ENCODE assay signal across 7 cellular contexts in genomic region chr6:3848380-3848779, GRCh38. TPM values are rescaled to one million over a fixed set of nuclear protein-coding genes. Genes with fewer than 3 reads are reported as not detected.
DNase-seq lines count a peak whose midpoint lies in the region; ATAC-seq and TF ChIP-seq lines count a peak whose summit lies in the region.

No MANE protein-coding gene starts in this region.

- H3K27me3 ChIP-seq in right cardiac atrium (ENCODE audit: control insufficient read depth, insufficient read depth) = no peaks in the 10 kb centered on the region
- no peaks in the 10 kb centered on the region for H3K27me3 ChIP-seq in spleen (replicated peaks in 1 of 7)
- no peaks in the 10 kb centered on the region for H3K27me3 ChIP-seq in aorta (ENCODE audit: control insufficient read depth in 1 of 2, insufficient read depth in 2 of 2, low read length in 1 of 2)

- intact Hi-C loops in activated CD8-positive, alpha-beta T cell treated with anti-CD3 and anti-CD28 coated beads for 36 hours (cut with micrococcal nuclease) = no loop called here
- intact Hi-C loops in right cardiac atrium (cut with DNase I) = loop anchor here in 1 of 4 donors (10.0 kb wide), 1 partner anchor 86 kb away; no protein-coding TSS in a partner anchor
- intact Hi-C loops in spleen (cut with DNase I; ENCODE audit: low total_unique reads) = no loop called here
- intact Hi-C loops in aorta (cut with DNase I) = loop anchor here (2.0 to 5.0 kb wide), 5 partner anchors 64 to 144 kb away; no protein-coding TSS in a partner anchor

- H3K27ac ChIP-seq in right cardiac atrium (ENCODE audit: low read length) (peak overlapping the region; percentile 32), spleen (peak overlapping the region in 6 of 8 donors; percentile 62 to 81 (median 74)), aorta (ENCODE audit: low read depth in 1 of 2, low read length in 2 of 2) (peak overlapping the region in 1 of 2 donors; percentile 55)

- H3K4me1 ChIP-seq in right cardiac atrium (ENCODE audit: control insufficient read depth, insufficient read depth, low read length) = no peaks in the 10 kb centered on the region
- peaks cover 0 to 40% (median 13%) of the 10 kb centered on the region in 6 donors for H3K4me1 ChIP-seq in spleen
- H3K4me1 ChIP-seq in aorta (ENCODE audit: control insufficient read depth in 1 of 2, insufficient read depth in 2 of 2, low read length in 2 of 2) = peaks cover 0 to 4% of the 10 kb centered on the region in 2 donors

- no peak for ATAC-seq in activated CD8-positive, alpha-beta T cell treated with anti-CD3 and anti-CD28 coated beads for 36 hours
- ATAC-seq in right cardiac atrium (no peak), aorta (ENCODE audit: low FRiP score) (no peak), GM21390 (IDR thresholded peaks at IDR 0.05; ENCODE audit: unreplicated experiment) (no peak)

- H3K27me3 Mint-ChIP-seq in activated CD8-positive, alpha-beta T cell treated with anti-CD3 and anti-CD28 coated beads for 36 hours = no peaks in the 10 kb centered on the region

- H3K36me3 ChIP-seq in spleen (no peaks in the 10 kb centered on the region), aorta (ENCODE audit: control insufficient read depth in 1 of 2, insufficient read depth in 2 of 2, low read length in 1 of 2) (no peaks in the 10 kb centered on the region)

- no peak for TF ChIP-seq CTCF in HFF-Myc (IDR thresholded peaks at IDR 0.05; ENCODE audit: low read depth, low read length, missing control alignments)
- no peak for TF ChIP-seq CTCF in activated CD8-positive, alpha-beta T cell treated with anti-CD3 and anti-CD28 coated beads for 36 hours (IDR thresholded peaks at IDR 0.05)
- no peak for TF ChIP-seq CTCF in spleen (IDR thresholded peaks at IDR 0.05 in 8 of 11, conservative IDR thresholded peaks at IDR 0.05 in 3 of 11)

- peaks cover 2% of the 10 kb centered on the region for H3K9me3 Mint-ChIP-seq in activated CD8-positive, alpha-beta T cell treated with anti-CD3 and anti-CD28 coated beads for 36 hours

- peak overlapping the region; percentile 72 for H3K27ac Mint-ChIP-seq in activated CD8-positive, alpha-beta T cell treated with anti-CD3 and anti-CD28 coated beads for 36 hours

- peaks cover 20% of the 10 kb centered on the region for H3K4me1 Mint-ChIP-seq in activated CD8-positive, alpha-beta T cell treated with anti-CD3 and anti-CD28 coated beads for 36 hours (ENCODE audit: low read depth)

- 85% methylated on average over 9 of the region's 9 CpGs for WGBS in right cardiac atrium
- WGBS in spleen, 5 donors = 70 to 96% (median 86%) methylated on average over 9 of the region's 9 CpGs
- 71 to 75% methylated on average over 9 of the region's 9 CpGs for WGBS in aorta, 2 donors

- peak overlapping the region; percentile 54 for H3K4me3 ChIP-seq in HFF-Myc (replicated peaks; ENCODE audit: low read depth, low read length)
- no peak overlapping the region for H3K4me3 ChIP-seq in right cardiac atrium (ENCODE audit: low read length)
- peak overlapping the region in 5 of 8 donors; percentile 38 to 73 (median 44) for H3K4me3 ChIP-seq in spleen
- H3K4me3 ChIP-seq in aorta (ENCODE audit: low read length in 2 of 2) = no peak overlapping the region

- H3K4me3 Mint-ChIP-seq in activated CD8-positive, alpha-beta T cell treated with anti-CD3 and anti-CD28 coated beads for 36 hours = peak overlapping the region; percentile 60

- peaks cover 7% of the 10 kb centered on the region for H3K36me3 Mint-ChIP-seq in activated CD8-positive, alpha-beta T cell treated with anti-CD3 and anti-CD28 coated beads for 36 hours (ENCODE audit: low read depth)

- CTCF ChIA-PET in activated CD8-positive, alpha-beta T cell treated with anti-CD3 and anti-CD28 coated beads for 36 hours (lab: Charles Lee) = interaction anchor here (0.6 to 5.4 kb wide), 38 partner anchors 7 to 470 kb away, joined by 3 to 33 read pairs (median 4); a partner anchor contains a TSS

- POLR2A ChIA-PET in activated CD8-positive, alpha-beta T cell treated with anti-CD3 and anti-CD28 coated beads for 36 hours (lab: Charles Lee) = interaction anchor here (1.0 to 1.4 kb wide), 4 partner anchors 9 to 171 kb away, joined by 3 to 11 read pairs (median 4); no protein-coding TSS in a partner anchor

- no peak for TF ChIP-seq POLR2A in spleen (IDR thresholded peaks at IDR 0.05)

- DNase-seq in HFF-Myc (ENCODE audit: extremely low read depth, low read depth) (no peak), right cardiac atrium (no peak), spleen (no peak), aorta (no peak), activated gamma-delta T cell treated with Interleukin-2 at 50 U/mL for 16 hours (no peak)
- no peak for DNase-seq in activated CD8-positive, alpha-beta T cell treated with anti-CD3 and anti-CD28 coated beads for 36 hours

- H3K9me3 ChIP-seq in right cardiac atrium (ENCODE audit: control insufficient read depth, low read length) = no peaks in the 10 kb centered on the region
- peaks cover 0 to 10% (median 4%) of the 10 kb centered on the region in 8 donors for H3K9me3 ChIP-seq in spleen
- no peaks in the 10 kb centered on the region for H3K9me3 ChIP-seq in aorta (ENCODE audit: control insufficient read depth, low read length)

RNA-seq across cellular contexts. Expression of gene FAM50B, which starts 0.8 kb away (rescaled TPM):
- total RNA-seq in activated CD8-positive, alpha-beta T cell treated with anti-CD3 and anti-CD28 coated beads for 36 hours = 1 to 10 TPM; 5.2 to 6.0 TPM
- total RNA-seq in right cardiac atrium (10 to 100 TPM; 14.0 to 25.3 (median 23.9) TPM), spleen (10 to 100 TPM in 2 of 7 donors, 1 to 10 TPM in 5; 7.3 to 11.8 (median 8.4) TPM), aorta (1 to 10 TPM; 7.8 to 9.1 TPM)
- polyA plus RNA-seq in right cardiac atrium (18.4 TPM), spleen (10 to 100 TPM in 2 of 3 donors, 1 to 10 TPM in 1; 6.6 to 13.3 (median 11.7) TPM), aorta (10 to 100 TPM; 11.8 to 13.6 TPM)

Comparison
In these comparisons a context has a peak if more than half of its experiments do, and no peak if none do; other contexts are left out.
1. H3K4me3 ChIP-seq: peak in HFF-Myc (single experiment) and spleen (5 of 8); none in right cardiac atrium (single experiment) and aorta (0 of 2).
2. intact Hi-C loops: an anchor here in aorta (2.0 to 5.0 kb wide); none called in activated CD8-positive, alpha-beta T cell treated with anti-CD3 and anti-CD28 coated beads for 36 hours and spleen.